Comparison of ENCODE assay signal across 8 cellular contexts in the genomic region with DNA sequence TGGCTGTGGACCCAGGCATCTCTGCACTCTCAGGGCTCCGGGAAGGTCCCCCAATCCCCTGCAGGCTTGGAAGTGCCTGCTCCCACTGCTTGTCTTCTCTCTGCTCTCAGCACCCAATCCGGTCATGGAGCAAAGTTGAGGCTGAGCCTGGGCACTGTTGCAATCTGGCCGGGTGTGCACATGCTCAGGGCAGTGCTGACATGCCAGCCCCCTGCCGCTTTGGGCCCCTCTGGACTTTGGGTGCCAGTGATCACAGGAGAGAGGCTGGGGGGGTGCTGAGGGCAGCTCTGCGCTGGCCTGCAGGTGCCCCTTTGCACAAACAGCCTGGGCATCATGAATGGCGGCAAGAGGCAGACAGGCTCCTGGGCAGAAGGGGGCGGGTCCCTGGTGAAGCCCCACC.
"Had no signal": no experiment of that assay in that cellular context is flagged by ENCODE, and none has a peak within 500 bp of the region (broad histone marks: within the 10 kb centered on the region; RNA-seq: fewer than 3 reads in every experiment).

No MANE protein-coding gene starts in this region.

- H3K9ac ChIP-seq: KMS-11 had no signal

- H3K4me1 Mint-ChIP-seq: IgD-negative memory B cell had no signal

- H3K4me3 Mint-ChIP-seq: IgD-negative memory B cell had no signal

- H3K27ac ChIP-seq: HL-60, KMS-11 had no signal

- DNase-seq: GOT3, H7, HCEC 1CT, Karpas-422, KBM-7 had no signal

- H3K36me3 Mint-ChIP-seq: IgD-negative memory B cell had no signal

- H3K4me2 ChIP-seq: KMS-11 had no signal

- H3K9me3 Mint-ChIP-seq: IgD-negative memory B cell had no signal
